ENCODE assay signal across 25 cellular contexts in the genomic region with DNA sequence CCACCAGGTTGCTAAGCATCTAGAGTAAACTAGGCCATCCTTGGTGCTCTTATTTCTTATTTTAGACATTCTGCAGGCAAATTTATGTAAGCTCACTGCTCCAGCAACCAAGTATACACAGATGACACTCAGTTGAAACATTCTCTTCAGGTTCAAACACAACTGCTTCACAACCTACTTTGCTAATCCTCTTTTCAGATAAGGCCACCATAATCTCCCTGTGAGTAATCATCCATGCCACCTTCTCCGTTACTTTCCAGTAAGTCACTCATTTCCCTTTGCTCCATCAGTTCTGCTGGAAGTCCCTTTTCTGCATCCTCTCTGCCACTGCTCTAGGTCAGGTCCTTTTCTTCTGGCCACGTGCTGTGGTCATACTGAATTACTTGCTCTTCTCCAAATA.
"Had no signal": no experiment of that assay in that cellular context is flagged by ENCODE, and none has a peak within 500 bp of the region (broad histone marks: within the 10 kb centered on the region; RNA-seq: fewer than 3 reads in every experiment).

No MANE protein-coding gene starts in this region.

- FAIRE-seq: astrocyte had no signal

- H3K4me3 ChIP-seq: cardiac muscle cell had no signal

- ATAC-seq: activated naive CD4-positive, alpha-beta T cell treated with anti-CD3 and anti-CD28 coated beads, Interleukin-2, amount 50 U/mL, for 72 hours; activated naive CD8-positive, alpha-beta T cell treated with anti-CD3 and anti-CD28 coated beads, Interleukin-2, amount 50 U/mL, for 24 hours; activated T-cell treated with anti-CD3 and anti-CD28 coated beads, Interleukin-2, amount 50 U/mL, for 4 hours; PC-3; T-helper 17 cell had no signal

- DNase-seq: activated CD4-positive, alpha-beta memory T cell treated with anti-CD3 and anti-CD28 coated beads for 36 hours; activated CD4-positive, alpha-beta T cell treated with anti-CD3 and anti-CD28 coated beads, Interleukin-2, amount 10 ng/mL, durations not matched to agents 7 days and 5 days; activated CD4-positive, CD25-positive, alpha-beta regulatory T cell; activated CD8-positive, alpha-beta memory T cell treated with anti-CD3 and anti-CD28 coated beads for 24 hours; activated effector memory CD4-positive, alpha-beta T cell treated with anti-CD3 and anti-CD28 coated beads, Interleukin-2, amount 50 U/mL, for 16 hours; activated naive CD4-positive, alpha-beta T cell treated with Interleukin-2 at 50 U/mL for 16 hours; activated naive CD8-positive, alpha-beta T cell treated with anti-CD3 and anti-CD28 coated beads, Interleukin-2, amount 50 U/mL, for 24 hours; activated T-cell treated with anti-CD3 and anti-CD28 coated beads, Interleukin-2, amount 50 U/mL, for 4 hours; amygdala; MM.1S; NCI-H1105; NCI-H1436; NCI-H1694 treated with DMSO at 0.1 percent for 48 hours; NCI-H2029 treated with DMSO at 0.1 percent for 48 hours; NCI-H2227 treated with DMSO at 0.1 percent for 48 hours; NCI-H446 treated with DMSO at 0.1 percent for 48 hours; NCI-H524 treated with DMSO at 0.1 percent for 48 hours; NCI-H774; PC-3; SHP77 treated with DMSO at 0.1 percent for 48 hours; T-helper 17 cell; T-helper 9 cell had no signal
